In the genomic region with DNA sequence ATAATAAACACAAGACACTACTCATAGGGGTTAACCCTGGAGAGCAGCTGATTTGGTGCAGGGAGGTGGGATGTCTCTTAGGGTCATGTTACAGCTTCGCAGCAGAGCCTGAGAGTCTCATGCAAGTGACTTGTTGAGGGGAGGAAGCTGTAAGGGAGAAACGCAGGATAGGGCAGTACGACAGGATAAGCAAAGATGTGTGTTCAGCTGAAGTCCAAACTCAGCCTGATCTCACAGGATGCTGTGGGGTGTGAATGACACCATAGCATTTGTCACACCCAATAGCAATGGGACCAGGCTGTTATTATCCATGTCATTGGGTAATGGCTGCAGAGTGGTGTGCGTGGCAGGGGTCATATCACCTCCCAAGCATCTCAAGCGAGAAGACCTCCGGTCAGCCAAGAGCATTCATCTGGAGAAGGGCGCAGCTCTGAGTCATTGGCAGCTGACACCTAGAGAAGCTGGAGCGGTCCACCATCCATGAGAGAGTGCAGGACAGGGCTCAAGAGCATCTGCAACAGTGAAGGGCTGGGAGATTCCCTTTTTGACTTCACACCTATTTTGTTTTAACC, we compare ENCODE assay signal across 12 cellular contexts. TPM values are rescaled to one million over a fixed set of nuclear protein-coding genes. Genes with fewer than 3 reads are reported as not detected.
DNase-seq lines count a peak whose midpoint lies in the region; ATAC-seq, FAIRE-seq and TF ChIP-seq lines count a peak whose summit lies in the region.
"Had no signal": no experiment of that assay in that cellular context is flagged by ENCODE, and none has a peak within 500 bp of the region (broad histone marks: within the 10 kb centered on the region; RNA-seq: fewer than 3 reads in every experiment).

No MANE protein-coding gene starts in this region.

- peak in 1 of 2 experiments; percentile 48 for DNase-seq in A549 (ENCODE audit: low read depth in 1 of 2, low spot score in 1 of 2)
- no peak for DNase-seq in mesothelial cell of epicardium (ENCODE audit: low spot score in 2 of 2, unreplicated experiment in 2 of 2)
- DNase-seq in endothelial cell (ENCODE audit: low spot score): no peak
- DNase-seq in G401 (ENCODE audit: low spot score): no peak
- no peak for DNase-seq in stimulated activated CD4-positive, alpha-beta T cell treated with anti-CD3 and anti-CD28 coated beads, Interleukin-4, amount 100 ng/mL, for 24 hours
- DNase-seq: KBM-7, NCI-H446 treated with DMSO at 0.1 percent for 48 hours had no signal

- FAIRE-seq in A549 (lab: Jason Lieb, UNC): no peak

- H3K9me3 Mint-ChIP-seq in brain: peaks cover 0 to 3% (median 0%) of the 10 kb centered on the region in 5 experiments
- no peaks in the 10 kb centered on the region for H3K9me3 Mint-ChIP-seq in mesothelial cell of epicardium
- no peaks in the 10 kb centered on the region for H3K9me3 Mint-ChIP-seq in endothelial cell (ENCODE audit: unreplicated experiment)
- H3K9me3 Mint-ChIP-seq: CD4-positive, alpha-beta T cell had no signal

- TF ChIP-seq POLR2A in A549 (IDR thresholded peaks at IDR 0.05; ENCODE audit: low read length): no peak

- peak overlapping the region; percentile 98 to 100 for H3K27ac ChIP-seq in A549

- TF ChIP-seq CTCF in A549 (IDR thresholded peaks at IDR 0.05): no peak
- no peak for TF ChIP-seq CTCF in brain (conservative IDR thresholded peaks at IDR 0.05)
- TF ChIP-seq CTCF in mesothelial cell of epicardium (IDR thresholded peaks at IDR 0.05; ENCODE audit: unreplicated experiment): no peak
- TF ChIP-seq CTCF in endothelial cell (IDR thresholded peaks at IDR 0.05; ENCODE audit: unreplicated experiment): no peak

- H3K36me3 Mint-ChIP-seq in brain: peaks cover 32% of the 10 kb centered on the region
- peaks cover 2% of the 10 kb centered on the region for H3K36me3 Mint-ChIP-seq in mesothelial cell of epicardium
- H3K36me3 Mint-ChIP-seq in endothelial cell (ENCODE audit: low read depth, unreplicated experiment): no peaks in the 10 kb centered on the region

- TF ChIP-seq EP300 in A549 (IDR thresholded peaks at IDR 0.05): no peak

- CTCF ChIA-PET in A549 (lab: Yijun Ruan, JAX): interaction anchor here (0.7 to 10.0 kb wide), 17 partner anchors 10 to 203 kb away, joined by 3 to 99 read pairs (median 5); a partner anchor contains a TSS

- in situ Hi-C loops in G401 (cut with HindIII; ENCODE audit: low sequenced_read_pairs): no loop called here

- 77% methylated on average over 8 of the region's 8 CpGs for WGBS in A549 (ENCODE audit: missing lambda C conversion rate)

- H3K27me3 Mint-ChIP-seq in brain (peaks cover 3% of the 10 kb centered on the region), mesothelial cell of epicardium (ENCODE audit: low read depth) (no peaks in the 10 kb centered on the region), endothelial cell (ENCODE audit: unreplicated experiment) (peaks cover 3% of the 10 kb centered on the region)
- H3K27me3 Mint-ChIP-seq: CD4-positive, alpha-beta T cell had no signal

- peak overlapping the region in 3 of 5 experiments; percentile 15 to 48 (median 44) for H3K27ac Mint-ChIP-seq in brain
- H3K27ac Mint-ChIP-seq in mesothelial cell of epicardium: peak overlapping the region; percentile 72
- H3K27ac Mint-ChIP-seq in endothelial cell (ENCODE audit: unreplicated experiment): no peak overlapping the region
- H3K27ac Mint-ChIP-seq: CD4-positive, alpha-beta T cell had no signal

- peaks cover 75% of the 10 kb centered on the region for H3K4me1 ChIP-seq in A549

- no peaks in the 10 kb centered on the region for H3K9me3 ChIP-seq in A549

- H3K4me3 Mint-ChIP-seq in brain (no peak overlapping the region), mesothelial cell of epicardium (no peak overlapping the region), endothelial cell (ENCODE audit: unreplicated experiment) (no peak overlapping the region)
- H3K4me3 Mint-ChIP-seq: CD4-positive, alpha-beta T cell had no signal

- TF ChIP-seq RAD21 in A549 (conservative IDR thresholded peaks at IDR 0.05 in 1 of 2, IDR thresholded peaks at IDR 0.05 in 1 of 2): no peak

- no peak overlapping the region for H3K4me2 ChIP-seq in A549

- no peak overlapping the region for H3K4me3 ChIP-seq in A549
- H3K4me3 ChIP-seq: skin epidermis had no signal

- peaks cover 14% of the 10 kb centered on the region for H3K4me1 Mint-ChIP-seq in brain
- peaks cover 42% of the 10 kb centered on the region for H3K4me1 Mint-ChIP-seq in mesothelial cell of epicardium
- H3K4me1 Mint-ChIP-seq in endothelial cell (ENCODE audit: unreplicated experiment): peaks cover 2% of the 10 kb centered on the region

- POLR2A ChIA-PET in A549 (lab: Yijun Ruan, JAX): interaction anchor here (1.1 to 1.2 kb wide), 3 partner anchors 12 to 145 kb away, joined by 4 to 6 read pairs (median 4); a partner anchor contains a TSS

- peak; percentile 12 to 26; a peak in 4 of 6 replicates for ATAC-seq in A549
- ATAC-seq in GM19372 (IDR thresholded peaks at IDR 0.05; ENCODE audit: low read depth, unreplicated experiment): peak; percentile 44
- no peak for ATAC-seq in HG03280 (IDR thresholded peaks at IDR 0.05; ENCODE audit: unreplicated experiment)

TF ChIP-seq in A549, 52 proteins besides CTCF, POLR2A, EP300 and RAD21:
- no peak for TF ChIP-seq MAZ (IDR thresholded peaks at IDR 0.05; ENCODE audit: borderline replicate concordance, low read depth, low read length)
- TF ChIP-seq EHMT2 (IDR thresholded peaks at IDR 0.05; ENCODE audit: low read depth): no peak
- no peak for TF ChIP-seq RFX5 (IDR thresholded peaks at IDR 0.05)
- TF ChIP-seq HOXB5 (CRISPR knock-in tag; IDR thresholded peaks at IDR 0.05): peak; percentile 69; the same call in 1 of the 2 replicates
- TF ChIP-seq EHF (CRISPR knock-in tag; IDR thresholded peaks at IDR 0.05): no peak
- TF ChIP-seq HOXB13 (CRISPR knock-in tag; IDR thresholded peaks at IDR 0.05; ENCODE audit: low read depth): peak; percentile 70; the same call in 1 of the 2 replicates

RNA-seq across cellular contexts. Expression of a gene that starts 49.2 kb away (rescaled TPM):
- polyA plus RNA-seq in A549 (2011; rRNA removed) (109 and 157 TPM in 2 replicates), A549 (2017; fragmentation: RNase III; extraction: RNeasy Plus Mini Kit Qiagen cat#74134 plus additional on column Dnase treatment) (146 to 160 TPM (median 150 TPM) in 3 replicates), brain (ENCODE audit: insufficient read depth, low read depth, low replicate concordance) (60.3 TPM)
- 170 and 222 TPM in 2 replicates for polyA plus RNA-seq in A549 (2012; cell fraction: cytosol; rRNA removed)
- 83.2 and 128 TPM in 2 replicates for polyA plus RNA-seq in A549 (2012; cell fraction: nucleus; rRNA removed)
- polyA minus RNA-seq in A549 (2011; rRNA and poly(A)+ RNA removed): 62.0 and 65.1 TPM in 2 replicates
- total RNA-seq in mesothelial cell of epicardium (43.0 to 43.9 TPM (median 43.9 TPM) in 3 replicates), endothelial cell (ENCODE audit: unreplicated experiment) (48.6 TPM)
- total RNA-seq in G401 (2014; rRNA removed; shearing (Covaris generic)): 144 and 147 TPM in 2 replicates
